In the genomic region with DNA sequence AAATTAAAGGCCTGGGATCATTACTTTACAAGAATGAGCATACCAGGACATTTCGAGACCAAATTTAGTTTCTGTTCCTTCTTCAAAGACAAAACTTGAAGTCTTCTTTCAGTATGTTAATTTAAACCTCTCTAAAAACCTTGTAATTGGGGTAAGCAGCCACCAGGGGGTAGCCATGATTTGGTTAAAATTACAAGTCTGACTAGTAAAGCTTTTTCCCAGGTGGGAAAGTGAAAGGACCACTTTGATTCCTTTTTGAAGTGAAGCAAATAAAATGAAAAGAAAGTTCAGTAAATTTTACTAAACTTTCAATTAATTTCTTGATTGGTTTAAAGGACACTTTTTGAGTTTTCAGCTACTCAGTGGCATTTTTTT, we compare ENCODE assay signal across 8 cellular contexts.
DNase-seq lines count a peak whose midpoint lies in the region; ATAC-seq and TF ChIP-seq lines count a peak whose summit lies in the region.

No MANE protein-coding gene starts in this region.

- ATAC-seq in activated naive CD8-positive, alpha-beta T cell treated with anti-CD3 and anti-CD28 coated beads, Interleukin-2, amount 50 U/mL, for 24 hours = no peak

- H2BK15ac ChIP-seq in H9 (ENCODE audit: low read depth, low read length) = no peak overlapping the region

- no peak overlapping the region for H2BK20ac ChIP-seq in H9 (ENCODE audit: low read depth, low read length, poor library complexity, severe bottlenecking)

- H3K23ac ChIP-seq in H9 (ENCODE audit: insufficient read length, low read depth, low read length) = no peak overlapping the region

- H2BK120ac ChIP-seq in H9 (ENCODE audit: low read depth, low read length, poor library complexity, severe bottlenecking) = no peak overlapping the region

- H3K79me1 ChIP-seq in H9 (ENCODE audit: insufficient read depth, low read depth, low read length, poor library complexity, severe bottlenecking) = no peaks in the 10 kb centered on the region

- no peaks in the 10 kb centered on the region for H3K36me3 Mint-ChIP-seq in activated naive CD8-positive, alpha-beta T cell treated with anti-CD3 and anti-CD28 coated beads, Interleukin-2, amount 50 U/mL, for 24 hours (ENCODE audit: low read depth)
- H3K36me3 Mint-ChIP-seq in activated naive CD8-positive, alpha-beta T cell treated with anti-CD3 and anti-CD28 coated beads for 36 hours = no peaks in the 10 kb centered on the region
- H3K36me3 Mint-ChIP-seq in H9 (ENCODE audit: insufficient read depth in 1 of 3, low read depth in 3 of 3) = no peaks in the 10 kb centered on the region

- TF ChIP-seq CTCF in H9 (conservative IDR thresholded peaks at IDR 0.05) (peak; percentile 80), LNCAP (IDR thresholded peaks at IDR 0.05) (peak; percentile 28; the same call in 1 of the 2 replicates), epithelial cell of esophagus (IDR thresholded peaks at IDR 0.05; ENCODE audit: insufficient read depth, low read depth, low read length, missing control alignments) (peak; percentile 40)

- H3K27me3 Mint-ChIP-seq in activated naive CD8-positive, alpha-beta T cell treated with anti-CD3 and anti-CD28 coated beads, Interleukin-2, amount 50 U/mL, for 24 hours = no peaks in the 10 kb centered on the region
- no peaks in the 10 kb centered on the region for H3K27me3 Mint-ChIP-seq in activated naive CD8-positive, alpha-beta T cell treated with anti-CD3 and anti-CD28 coated beads for 36 hours
- no peaks in the 10 kb centered on the region; the same call in 1 of the 2 replicates for H3K27me3 Mint-ChIP-seq in H9 (ENCODE audit: low read depth)

- H3K9me3 Mint-ChIP-seq in activated naive CD8-positive, alpha-beta T cell treated with anti-CD3 and anti-CD28 coated beads, Interleukin-2, amount 50 U/mL, for 24 hours = no peaks in the 10 kb centered on the region
- no peaks in the 10 kb centered on the region for H3K9me3 Mint-ChIP-seq in activated naive CD8-positive, alpha-beta T cell treated with anti-CD3 and anti-CD28 coated beads for 36 hours
- no peaks in the 10 kb centered on the region for H3K9me3 Mint-ChIP-seq in H9

- H2BK12ac ChIP-seq in H9 (ENCODE audit: insufficient read length, low read depth, low read length) = no peak overlapping the region

- H3K27ac Mint-ChIP-seq in activated naive CD8-positive, alpha-beta T cell treated with anti-CD3 and anti-CD28 coated beads, Interleukin-2, amount 50 U/mL, for 24 hours = no peak overlapping the region
- no peak overlapping the region for H3K27ac Mint-ChIP-seq in activated naive CD8-positive, alpha-beta T cell treated with anti-CD3 and anti-CD28 coated beads for 36 hours
- no peak overlapping the region for H3K27ac Mint-ChIP-seq in H9

- H4K5ac ChIP-seq in H9 (ENCODE audit: insufficient read length, low read depth, low read length) = no peak overlapping the region

- no peak overlapping the region for H2AFZ ChIP-seq in H9 (ENCODE audit: low read length)

- H3K79me2 ChIP-seq in H9 (ENCODE audit: insufficient read depth, low read length) = no peaks in the 10 kb centered on the region

- no peak overlapping the region for H4K8ac ChIP-seq in H9 (replicated peaks; ENCODE audit: insufficient read length, low read depth, low read length)

- no peak overlapping the region for H3K14ac ChIP-seq in H9 (ENCODE audit: insufficient read depth, low read length)

- H2BK5ac ChIP-seq in H9 (ENCODE audit: insufficient read length, low read length) = no peak overlapping the region

- no peak overlapping the region for H3K27ac ChIP-seq in H9 (ENCODE audit: insufficient read length, low read depth, low read length)
- no peak overlapping the region for H3K27ac ChIP-seq in effector memory CD4-positive, alpha-beta T cell (ENCODE audit: insufficient read depth, low read length, poor library complexity, severe bottlenecking)

- H3K4me1 ChIP-seq in H9 (ENCODE audit: insufficient read depth, low read length) = no peaks in the 10 kb centered on the region
- no peaks in the 10 kb centered on the region for H3K4me1 ChIP-seq in effector memory CD4-positive, alpha-beta T cell (ENCODE audit: control insufficient read depth, insufficient read depth, low read length, poor library complexity, severe bottlenecking)

- no peak overlapping the region for H3K4ac ChIP-seq in H9 (ENCODE audit: low read depth, low read length)

- no peaks in the 10 kb centered on the region for H3K4me1 Mint-ChIP-seq in activated naive CD8-positive, alpha-beta T cell treated with anti-CD3 and anti-CD28 coated beads, Interleukin-2, amount 50 U/mL, for 24 hours
- peaks cover 2% of the 10 kb centered on the region for H3K4me1 Mint-ChIP-seq in activated naive CD8-positive, alpha-beta T cell treated with anti-CD3 and anti-CD28 coated beads for 36 hours
- peaks cover under 1 to 10% of the 10 kb centered on the region in 2 experiments for H3K4me1 Mint-ChIP-seq in H9

- no peak overlapping the region for H3K56ac ChIP-seq in H9 (ENCODE audit: insufficient read length, low read depth, low read length)

- H3K27me3 ChIP-seq in H9 (ENCODE audit: insufficient read depth, low read length) = no peaks in the 10 kb centered on the region
- no peaks in the 10 kb centered on the region for H3K27me3 ChIP-seq in effector memory CD4-positive, alpha-beta T cell (replicated peaks; ENCODE audit: control insufficient read depth, insufficient read depth, low read length, poor library complexity, severe bottlenecking)

- no peak overlapping the region for H3K18ac ChIP-seq in H9 (ENCODE audit: insufficient read length, low read depth, low read length)

- no peak overlapping the region for H3T11ph ChIP-seq in H9 (ENCODE audit: low read length)

- peak; percentile 13 for DNase-seq in activated naive CD8-positive, alpha-beta T cell treated with anti-CD3 and anti-CD28 coated beads, Interleukin-2, amount 50 U/mL, for 24 hours
- no peak for DNase-seq in activated naive CD8-positive, alpha-beta T cell treated with anti-CD3 and anti-CD28 coated beads for 36 hours
- DNase-seq in H9 (no peak), epithelial cell of esophagus (ENCODE audit: low read depth) (peak; percentile 38), NCI-H146 (lab: John Stamatoyannopoulos, UW) (no peak), UCSD-AML1 (lab: John Stamatoyannopoulos, UW; ENCODE audit: unreplicated experiment) (no peak)
- no peak for DNase-seq in effector memory CD4-positive, alpha-beta T cell

- no peaks in the 10 kb centered on the region for H3K23me2 ChIP-seq in H9 (ENCODE audit: insufficient read length, low read depth, low read length, poor library complexity, severe bottlenecking)

- H3K4me3 ChIP-seq in epithelial cell of esophagus (ENCODE audit: low read length) = no peak overlapping the region
- no peak overlapping the region for H3K4me3 ChIP-seq in effector memory CD4-positive, alpha-beta T cell (ENCODE audit: insufficient read depth, low read depth, low read length, poor library complexity, severe bottlenecking)

- H3K9ac ChIP-seq in H9 (ENCODE audit: extremely low read depth, insufficient read length, low read length) = no peak overlapping the region

- no peaks in the 10 kb centered on the region for H3K9me3 ChIP-seq in H9 (ENCODE audit: control insufficient read depth, low read depth, low read length)
- no peaks in the 10 kb centered on the region for H3K9me3 ChIP-seq in effector memory CD4-positive, alpha-beta T cell (ENCODE audit: control insufficient read depth, low read length)

- no peak overlapping the region for H4K91ac ChIP-seq in H9 (ENCODE audit: insufficient read length, low read depth, low read length)

- H4K20me1 ChIP-seq in H9 (ENCODE audit: control insufficient read depth, insufficient read depth, insufficient read length) = no peaks in the 10 kb centered on the region

- no peak overlapping the region for H2AK5ac ChIP-seq in H9 (ENCODE audit: insufficient read length, low read length)

- no CpG with 5 or more reads among the region's 1 CpG for WGBS in H9 (ENCODE audit: extremely low coverage, insufficient read length, low lambda C conversion rate)

- H3K4me2 ChIP-seq in H9 (ENCODE audit: insufficient read depth, insufficient read length, low read length) = no peak overlapping the region

- H3K4me3 Mint-ChIP-seq in activated naive CD8-positive, alpha-beta T cell treated with anti-CD3 and anti-CD28 coated beads, Interleukin-2, amount 50 U/mL, for 24 hours = no peak overlapping the region
- H3K4me3 Mint-ChIP-seq in activated naive CD8-positive, alpha-beta T cell treated with anti-CD3 and anti-CD28 coated beads for 36 hours = no peak overlapping the region
- no peak overlapping the region for H3K4me3 Mint-ChIP-seq in H9

- no peaks in the 10 kb centered on the region for H3K36me3 ChIP-seq in effector memory CD4-positive, alpha-beta T cell (ENCODE audit: control insufficient read depth, insufficient read depth, low read length)

Comparison
In these comparisons a context has a peak if more than half of its experiments do, and no peak if none do; other contexts are left out.
1. DNase-seq: peak in activated naive CD8-positive, alpha-beta T cell treated with anti-CD3 and anti-CD28 coated beads, Interleukin-2, amount 50 U/mL, for 24 hours (single experiment) and epithelial cell of esophagus (single experiment); none in activated naive CD8-positive, alpha-beta T cell treated with anti-CD3 and anti-CD28 coated beads for 36 hours (single experiment), H9 (single experiment), NCI-H146 (single experiment), effector memory CD4-positive, alpha-beta T cell (0 of 3) and UCSD-AML1 (single experiment).
2. CTCF ChIP-seq: peak in every context shown above with its lines; median percentile 80 in H9; 40 in epithelial cell of esophagus; 28 in LNCAP.